Comparison of ENCODE assay signal across 1 cellular context in genomic region chr1:9551984-9552383, GRCh38.
TF ChIP-seq lines count a peak whose summit lies in the region.

No MANE protein-coding gene starts in this region.

TF ChIP-seq in HepG2, 621 proteins besides CTCF, POLR2A, EP300 and RAD21:
- no peak for TF ChIP-seq ZNF224 (CRISPR knock-in tag; IDR thresholded peaks at IDR 0.05)
- no peak for TF ChIP-seq ZSCAN20 (CRISPR knock-in tag; IDR thresholded peaks at IDR 0.05; ENCODE audit: borderline replicate concordance)
- TF ChIP-seq ZNF253 (CRISPR knock-in tag; IDR thresholded peaks at IDR 0.05; ENCODE audit: borderline replicate concordance): no peak
- TF ChIP-seq MLX (CRISPR knock-in tag; IDR thresholded peaks at IDR 0.05): no peak
- TF ChIP-seq ZFP1 (CRISPR knock-in tag; IDR thresholded peaks at IDR 0.05): no peak
- TF ChIP-seq ZKSCAN1 (IDR thresholded peaks at IDR 0.05; ENCODE audit: low read length): no peak
- TF ChIP-seq HNRNPL (IDR thresholded peaks at IDR 0.05; ENCODE audit: low read depth, low read length): no peak
- no peak for TF ChIP-seq ARNT2 (CRISPR knock-in tag; IDR thresholded peaks at IDR 0.05; ENCODE audit: low read depth)
- no peak for TF ChIP-seq ZNF609 (CRISPR knock-in tag; IDR thresholded peaks at IDR 0.05; ENCODE audit: borderline replicate concordance)
- no peak for TF ChIP-seq ZKSCAN8 (CRISPR knock-in tag; IDR thresholded peaks at IDR 0.05; ENCODE audit: borderline replicate concordance)
- no peak for TF ChIP-seq ZSCAN25 (CRISPR knock-in tag; IDR thresholded peaks at IDR 0.05)
- no peak for TF ChIP-seq ZNF232 (CRISPR knock-in tag; IDR thresholded peaks at IDR 0.05; ENCODE audit: borderline replicate concordance)
- no peak for TF ChIP-seq PTBP1 (IDR thresholded peaks at IDR 0.05; ENCODE audit: low read depth, low read length, poor library complexity, severe bottlenecking)
- TF ChIP-seq SCMH1 (CRISPR knock-in tag; IDR thresholded peaks at IDR 0.05; ENCODE audit: borderline replicate concordance): no peak
- TF ChIP-seq ZGPAT (CRISPR knock-in tag; IDR thresholded peaks at IDR 0.05): no peak
- TF ChIP-seq HIVEP1 (CRISPR knock-in tag; IDR thresholded peaks at IDR 0.05): no peak
- TF ChIP-seq ZNF558 (CRISPR knock-in tag; IDR thresholded peaks at IDR 0.05; ENCODE audit: borderline replicate concordance): no peak
- TF ChIP-seq NFYB (CRISPR knock-in tag; IDR thresholded peaks at IDR 0.05): no peak
- no peak for TF ChIP-seq CCAR2 (optimal IDR thresholded peaks at IDR 0.05; ENCODE audit: low read depth, low read length)
